10 cellular contexts compared by ENCODE assay signal in genomic region chr14:21527320-21527679, GRCh38. TPM values are rescaled to one million over a fixed set of nuclear protein-coding genes. Genes with fewer than 3 reads are reported as not detected.
DNase-seq lines count a peak whose midpoint lies in the region; ATAC-seq and TF ChIP-seq lines count a peak whose summit lies in the region.
"Had no signal": no experiment of that assay in that cellular context is flagged by ENCODE, and none has a peak within 500 bp of the region (broad histone marks: within the 10 kb centered on the region; RNA-seq: fewer than 3 reads in every experiment).

No MANE protein-coding gene starts in this region.

- intact Hi-C loops in Calu3 (cut with micrococcal nuclease; ENCODE audit: unreplicated experiment) (no loop called here), IMR-90 (cut with micrococcal nuclease) (no loop called here)

- H3K79me1 ChIP-seq in IMR-90 (ENCODE audit: low read depth in 1 of 2, low read length in 2 of 2): peaks cover 0 to 19% of the 10 kb centered on the region in 2 experiments; a peak in 2 of 4 replicates

- CTCF ChIA-PET in Calu3 (lab: Charles Lee) (no interaction called here), IMR-90 (lab: Yijun Ruan, JAX) (interaction anchor here (1.5 kb wide), 1 partner anchor 29 kb away, joined by 4 read pairs; no protein-coding TSS in a partner anchor)

- H3K4me3 ChIP-seq in IMR-90 (ENCODE audit: insufficient read depth, low read depth, low read length): no peak overlapping the region

- WGBS in IMR-90 (ENCODE audit: extremely low coverage in 2 of 2, insufficient read length in 1 of 2), 2 experiments: no CpG with 5 or more reads among the region's 1 CpG

- no peak overlapping the region for H3K4ac ChIP-seq in IMR-90 (ENCODE audit: low read depth, low read length)

- H3K27ac ChIP-seq in IMR-90 (ENCODE audit: insufficient read depth, low read length): no peak overlapping the region

- H3K4me2 ChIP-seq in IMR-90 (ENCODE audit: low read depth, low read length): no peak overlapping the region

- no peak overlapping the region for H3K18ac ChIP-seq in IMR-90 (ENCODE audit: low read depth, low read length)

- BruUV-seq in Calu3 (replicated peaks; lab: Mats Ljungman, UMichigan) (no TSS peak), IMR-90 (replicated peaks; lab: Mats Ljungman, UMichigan) (no TSS peak)

- H3K36me3 Mint-ChIP-seq in Calu3 (ENCODE audit: insufficient read depth, unreplicated experiment) (peaks cover 11% of the 10 kb centered on the region), brain (peaks cover 25% of the 10 kb centered on the region), nephron (ENCODE audit: low read depth) (peaks cover 27% of the 10 kb centered on the region)

- H3K9me1 ChIP-seq in IMR-90 (ENCODE audit: insufficient read depth, low read length): peaks cover 4% of the 10 kb centered on the region

- dilution Hi-C loops in IMR-90 (cut with HindIII; ENCODE audit: low sequenced_read_pairs, unreplicated experiment): no loop called here

- H3K9me3 Mint-ChIP-seq in Calu3 (ENCODE audit: low read depth, unreplicated experiment) (no peaks in the 10 kb centered on the region), brain (peaks cover 0 to 2% (median 0%) of the 10 kb centered on the region in 5 experiments), nephron (no peaks in the 10 kb centered on the region)

- H2AK9ac ChIP-seq in IMR-90 (replicated peaks; ENCODE audit: low read depth, low read length, poor library complexity): no peak overlapping the region

- H3K27ac Mint-ChIP-seq in Calu3 (ENCODE audit: unreplicated experiment) (no peak overlapping the region), brain (peak overlapping the region; percentile 89 to 98 (median 95)), nephron (peak overlapping the region; percentile 93 to 98 (median 94))

- H4K91ac ChIP-seq in IMR-90 (ENCODE audit: insufficient read depth, low read depth, low read length): no peak overlapping the region

- no peak for DNase-seq in Calu3
- DNase-seq in IMR-90: no peak
- DNase-seq in NCI-H446 treated with DMSO at 0.1 percent for 48 hours (lab: John Stamatoyannopoulos, UW): no peak
- no peak for DNase-seq in activated CD8-positive, alpha-beta memory T cell treated with anti-CD3 and anti-CD28 coated beads, Interleukin-2, amount 50 U/mL, for 4 hours
- DNase-seq: NCI-H226 had no signal

- peaks cover 7% of the 10 kb centered on the region for H3K27me3 ChIP-seq in IMR-90 (ENCODE audit: control insufficient read depth, insufficient read depth, low read length)

- ATAC-seq in IMR-90 (ENCODE audit: low read depth) (no peak), HG02981 (IDR thresholded peaks at IDR 0.05; ENCODE audit: unreplicated experiment) (no peak)
- ATAC-seq: Right ventricle myocardium inferior had no signal

- no peak for TF ChIP-seq POLR2A in IMR-90 (IDR thresholded peaks at IDR 0.05; ENCODE audit: low read depth, low read length)

- H3K9me3 ChIP-seq in IMR-90 (ENCODE audit: control insufficient read depth, insufficient read depth, low read length): no peaks in the 10 kb centered on the region

- H3K36me3 ChIP-seq in IMR-90 (ENCODE audit: control insufficient read depth, insufficient read depth, low read length): peaks cover 15% of the 10 kb centered on the region; the same call in 1 of the 2 replicates

- no peak overlapping the region for H4K8ac ChIP-seq in IMR-90 (ENCODE audit: low read depth in 2 of 2, low read length in 2 of 2)

- H3K4me1 ChIP-seq in IMR-90 (ENCODE audit: control insufficient read depth, insufficient read depth, low read length): peaks cover 2% of the 10 kb centered on the region

- H3K4me3 Mint-ChIP-seq in Calu3 (ENCODE audit: low read depth, unreplicated experiment) (peak overlapping the region; percentile 72), brain (peak overlapping the region; percentile 87 to 94 (median 94)), nephron (peak overlapping the region; percentile 87 to 92 (median 89))

- no peaks in the 10 kb centered on the region for H4K20me1 ChIP-seq in IMR-90 (ENCODE audit: insufficient read depth, low read length)

- no peak overlapping the region for H2BK15ac ChIP-seq in IMR-90 (ENCODE audit: low read depth, low read length)

- no peak overlapping the region for H2BK120ac ChIP-seq in IMR-90 (ENCODE audit: low read depth, low read length)

- H3K23ac ChIP-seq in IMR-90 (ENCODE audit: low read depth, low read length): no peak overlapping the region

- H2BK5ac ChIP-seq in IMR-90 (ENCODE audit: low read depth, low read length, poor library complexity, severe bottlenecking): no peak overlapping the region

- H3K4me1 Mint-ChIP-seq in Calu3 (ENCODE audit: low read depth, unreplicated experiment) (no peaks in the 10 kb centered on the region), brain (peaks cover 56% of the 10 kb centered on the region), nephron (peaks cover 15% of the 10 kb centered on the region)

- H2BK20ac ChIP-seq in IMR-90 (ENCODE audit: low read depth, low read length): no peak overlapping the region

- no peak overlapping the region for H3K14ac ChIP-seq in IMR-90 (replicated peaks; ENCODE audit: low read depth, low read length)

- no peak overlapping the region for H3K9ac ChIP-seq in IMR-90 (ENCODE audit: low read depth, low read length)

- TF ChIP-seq CTCF in Calu3 (IDR thresholded peaks at IDR 0.05; ENCODE audit: unreplicated experiment) (no peak), IMR-90 (conservative IDR thresholded peaks at IDR 0.05; ENCODE audit: low read depth, low read length) (no peak), brain (conservative IDR thresholded peaks at IDR 0.05) (no peak), nephron (IDR thresholded peaks at IDR 0.05; ENCODE audit: unreplicated experiment in 3 of 3) (no peak)

- H2AFZ ChIP-seq in IMR-90 (replicated peaks; ENCODE audit: low read length, poor library complexity): peak overlapping the region; percentile 96

- no peak overlapping the region for H4K5ac ChIP-seq in IMR-90 (ENCODE audit: low read depth, low read length)

- POLR2A ChIA-PET in IMR-90 (lab: Charles Lee; ENCODE audit: unreplicated experiment): interaction anchor here (1.1 kb wide), 1 partner anchor 17 kb away, joined by 4 read pairs; the partner anchor contains the start of gene METTL3

- no peak overlapping the region for H2AK5ac ChIP-seq in IMR-90 (ENCODE audit: low read depth, low read length)

- H3K27me3 Mint-ChIP-seq in Calu3 (ENCODE audit: unreplicated experiment) (peaks cover 16% of the 10 kb centered on the region), brain (peaks cover 3% of the 10 kb centered on the region), nephron (ENCODE audit: low read depth) (no peaks in the 10 kb centered on the region)

- no peak for TF ChIP-seq RAD21 in IMR-90 (IDR thresholded peaks at IDR 0.05; ENCODE audit: low read length)

- no peak overlapping the region for H3K56ac ChIP-seq in IMR-90 (ENCODE audit: extremely low read depth, insufficient read depth, low read length)

- in situ Hi-C loops in IMR-90 (cut with MboI; ENCODE audit: low sequenced_read_pairs): no loop called here

TF ChIP-seq in IMR-90, 13 proteins besides CTCF, POLR2A, EP300 and RAD21 (continues in another document):
- no peak for TF ChIP-seq RFX5 (IDR thresholded peaks at IDR 0.05; ENCODE audit: low read depth, low read length)
- TF ChIP-seq USF2 (IDR thresholded peaks at IDR 0.05; ENCODE audit: low read depth, low read length): no peak

RNA-seq across cellular contexts. Expression of gene SALL2, which starts 1.2 kb away (rescaled TPM):
- total RNA-seq in Calu3 (2022) (3.5 and 3.9 TPM in 2 replicates), IMR-90 (2012; rRNA removed) (2.8 and 2.9 TPM in 2 replicates)
- polyA plus RNA-seq in IMR-90 (2012; rRNA removed) (10.1 and 12.6 TPM in 2 replicates), brain (ENCODE audit: insufficient read depth, low read depth, low replicate concordance) (77.2 TPM)
- polyA plus RNA-seq in IMR-90 (2012; cell fraction: cytosol; rRNA removed): 3.2 and 7.0 TPM in 2 replicates
- 2.7 and 4.5 TPM in 2 replicates for polyA plus RNA-seq in IMR-90 (2012; cell fraction: nucleus; rRNA removed; ENCODE audit: low replicate concordance)

RNA-seq across cellular contexts. Expression of gene METTL3, which starts 16.2 kb away (rescaled TPM):
- 40.5 and 42.2 TPM in 2 replicates for total RNA-seq in Calu3 (2022)
- total RNA-seq in IMR-90 (2012; rRNA removed): 68.9 and 109 TPM in 2 replicates
- 77.5 and 90.6 TPM in 2 replicates for polyA plus RNA-seq in IMR-90 (2012; rRNA removed)
- polyA plus RNA-seq in IMR-90 (2012; cell fraction: cytosol; rRNA removed): 54.6 and 81.9 TPM in 2 replicates
- polyA plus RNA-seq in IMR-90 (2012; cell fraction: nucleus; rRNA removed; ENCODE audit: low replicate concordance): 398 and 437 TPM in 2 replicates
- polyA plus RNA-seq in brain (ENCODE audit: insufficient read depth, low read depth, low replicate concordance): 33.2 TPM

RNA-seq across cellular contexts. Expression of gene TOX4, which starts 50.3 kb away (rescaled TPM):
- 77.4 and 78.0 TPM in 2 replicates for total RNA-seq in Calu3 (2022)
- total RNA-seq in IMR-90 (2012; rRNA removed): 26.7 and 31.7 TPM in 2 replicates
- 56.6 and 71.8 TPM in 2 replicates for polyA plus RNA-seq in IMR-90 (2012; rRNA removed)
- polyA plus RNA-seq in IMR-90 (2012; cell fraction: cytosol; rRNA removed): 16.9 and 26.5 TPM in 2 replicates
- 52.6 and 68.4 TPM in 2 replicates for polyA plus RNA-seq in IMR-90 (2012; cell fraction: nucleus; rRNA removed; ENCODE audit: low replicate concordance)
- polyA plus RNA-seq in brain (ENCODE audit: insufficient read depth, low read depth, low replicate concordance): 101 TPM

RNA-seq across cellular contexts. Expression of gene RAB2B, which starts 50.5 kb away (rescaled TPM):
- total RNA-seq in Calu3 (2022): 25.2 and 25.4 TPM in 2 replicates
- total RNA-seq in IMR-90 (2012; rRNA removed): 25.0 and 26.2 TPM in 2 replicates
- polyA plus RNA-seq in IMR-90 (2012; rRNA removed): 13.7 and 17.1 TPM in 2 replicates
- polyA plus RNA-seq in IMR-90 (2012; cell fraction: cytosol; rRNA removed): 4.8 TPM in 2 replicates
- polyA plus RNA-seq in IMR-90 (2012; cell fraction: nucleus; rRNA removed; ENCODE audit: low replicate concordance): 4.2 and 20.8 TPM in 2 replicates
- 49.6 TPM for polyA plus RNA-seq in brain (ENCODE audit: insufficient read depth, low read depth, low replicate concordance)

RNA-seq across cellular contexts. Expression of gene OR10G3, which starts 52.6 kb away (rescaled TPM):
- total RNA-seq in Calu3 (2022) (not detected in 2 replicates), IMR-90 (2012; rRNA removed) (not detected in 2 replicates)
- polyA plus RNA-seq in IMR-90 (2012; rRNA removed) (not detected in 2 replicates), brain (ENCODE audit: insufficient read depth, low read depth, low replicate concordance) (not detected)
- polyA plus RNA-seq in IMR-90 (2012; cell fraction: cytosol; rRNA removed): not detected in 2 replicates
- polyA plus RNA-seq in IMR-90 (2012; cell fraction: nucleus; rRNA removed; ENCODE audit: low replicate concordance): not detected in 2 replicates
- total RNA-seq: LHCN-M2, Right ventricle myocardium inferior had no signal
